ENCODE assay signal across 10 cellular contexts in genomic region chr3:47930979-47931378, GRCh38.
"Had no signal": no experiment of that assay in that cellular context is flagged by ENCODE, and none has a peak within 500 bp of the region (broad histone marks: within the 10 kb centered on the region; RNA-seq: fewer than 3 reads in every experiment).

No MANE protein-coding gene starts in this region.

- H3K4me1 Mint-ChIP-seq: H9 had no signal

- H3K27ac Mint-ChIP-seq: H9, HFFc6 had no signal

- DNase-seq: GM23248, GOT3, H9, HCEC 1CT, HFFc6, IMR-90, KBM-7 had no signal

- H3K4me3 Mint-ChIP-seq: H9, HFFc6 had no signal

- H2AFZ ChIP-seq: GM23248 had no signal

- H3K4me2 ChIP-seq: KMS-11 had no signal

- H3K4me3 ChIP-seq: GM23248 had no signal

- H3K9me3 Mint-ChIP-seq: H9, HFFc6 had no signal

- H3K27ac ChIP-seq: GM23248, HL-60, KMS-11 had no signal

- FAIRE-seq: H54 had no signal

- H3K9ac ChIP-seq: GM23248, KMS-11 had no signal
